ENCODE assay signal across 24 cellular contexts in the genomic region with DNA sequence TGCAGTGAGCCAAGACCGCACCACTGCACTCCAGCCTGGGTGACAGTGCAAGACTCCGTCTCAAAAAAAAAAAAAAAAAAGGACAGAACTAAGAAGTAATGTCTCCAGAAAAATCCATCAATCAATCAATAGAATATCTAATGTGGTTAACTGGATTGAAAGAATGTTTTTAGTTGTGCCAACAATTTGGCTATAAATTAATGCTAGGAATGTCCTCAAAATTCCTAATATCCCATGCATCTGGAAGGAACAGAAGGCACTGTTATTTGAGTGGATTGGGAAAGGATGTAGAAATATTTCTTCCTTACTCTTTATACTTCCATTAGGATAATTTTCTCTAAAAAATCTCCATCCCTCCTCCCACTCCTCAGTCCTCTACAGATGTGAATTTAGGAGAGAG.
"Had no signal": no experiment of that assay in that cellular context is flagged by ENCODE, and none has a peak within 500 bp of the region (broad histone marks: within the 10 kb centered on the region; RNA-seq: fewer than 3 reads in every experiment).

No MANE protein-coding gene starts in this region.

- H3K27me3 ChIP-seq: left lung, neural progenitor cell, neutrophil, right lobe of liver, spleen, suprapubic skin, tibial artery, uterus had no signal

- H3K9me3 ChIP-seq: left lung, lower lobe of right lung, neutrophil, psoas muscle, right lobe of liver, spleen, suprapubic skin, thoracic aorta, tibial artery, uterus had no signal

- H3K36me3 ChIP-seq: left lung, lower lobe of right lung, neural progenitor cell, neutrophil, right lobe of liver, spleen, suprapubic skin, thoracic aorta, tibial artery, uterus had no signal

- H3K9ac ChIP-seq: neural progenitor cell, parathyroid adenoma had no signal

- DNase-seq: hypothalamus; immature natural killer cell; kidney; left colon; left lung; lower lobe of right lung; mammary epithelial cell; naive thymus-derived CD8-positive, alpha-beta T cell; nephron progenitor cell; occipital lobe; psoas muscle; right lobe of liver; spleen; stimulated activated CD4-positive, alpha-beta T cell treated with anti-CD3 and anti-CD28 coated beads, Interleukin-4, amount 100 ng/mL, for 24 hours; stimulated activated naive CD4-positive, alpha-beta T cell; tibial artery; uterus had no signal

- ATAC-seq: left colon; left lung; lower lobe of right lung; naive thymus-derived CD8-positive, alpha-beta T cell; psoas muscle; right lobe of liver; stimulated activated effector memory CD8-positive, alpha-beta T cell treated with anti-CD3 and anti-CD28 coated beads, Interleukin-12 subunit alpha, Interleukin-12 subunit beta, amount 100 ng/mL, for 72 hours had no signal

- H3K4me1 ChIP-seq: left lung, lower lobe of right lung, psoas muscle, spleen, suprapubic skin, uterus had no signal

- H3K4me3 ChIP-seq: left lung, lower lobe of right lung, neural progenitor cell, psoas muscle, right lobe of liver, skin epidermis, spleen, suprapubic skin, thoracic aorta, tibial artery, uterus had no signal
